8 cellular contexts compared by ENCODE assay signal in the genomic region with DNA sequence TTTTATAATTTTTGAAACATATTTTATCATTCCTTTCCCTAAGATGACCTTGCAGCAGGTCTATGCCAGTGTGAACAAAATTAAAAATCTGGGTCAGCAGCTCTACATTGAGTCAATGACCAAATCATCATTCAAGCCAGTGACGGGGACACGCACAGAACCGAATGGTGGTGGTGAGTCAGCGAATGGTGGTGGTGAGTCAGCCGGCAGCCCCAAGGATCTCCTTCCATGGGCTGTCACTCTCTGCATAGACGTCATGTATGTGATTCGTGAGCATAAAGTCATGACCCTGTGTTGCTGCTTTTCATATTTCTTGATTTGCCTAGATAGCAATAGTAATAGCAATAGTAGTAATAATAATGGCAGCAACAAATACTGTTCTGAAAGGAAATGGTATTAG. TPM values are rescaled to one million over a fixed set of nuclear protein-coding genes. Genes with fewer than 3 reads are reported as not detected.
A peak's percentile ranks its signal among the peaks of the same experiment; 100 is the strongest.
DNase-seq lines count a peak whose midpoint lies in the region; TF ChIP-seq lines count a peak whose summit lies in the region.
"Had no signal": no experiment of that assay in that cellular context is flagged by ENCODE, and none has a peak within 500 bp of the region (broad histone marks: within the 10 kb centered on the region; RNA-seq: fewer than 3 reads in every experiment).

No MANE protein-coding gene starts in this region.

- no peak overlapping the region for H2AFZ ChIP-seq in mammary epithelial cell (ENCODE audit: low read depth, low read length)

- DNase-seq in ELR (ENCODE audit: low read depth), result peak; percentile 94
- DNase-seq in M059J (ENCODE audit: low read depth), result peak; percentile 91
- DNase-seq in mammary epithelial cell, result peak; percentile 90
- peak; percentile 82 for DNase-seq in renal cortical epithelial cell (ENCODE audit: low read depth)
- DNase-seq in SJCRH30, result no peak
- DNase-seq in D341Med (ENCODE audit: low spot score), result no peak
- DNase-seq in NCI-H146 (lab: John Stamatoyannopoulos, UW), result no peak
- DNase-seq: Kasumi-1 had no signal

- H3K9ac ChIP-seq in mammary epithelial cell (ENCODE audit: insufficient read depth, low read length), result no peak overlapping the region

- peaks cover 12% of the 10 kb centered on the region for H3K9me3 ChIP-seq in mammary epithelial cell (replicated peaks; ENCODE audit: insufficient read depth, low read length)
- peaks cover 13% of the 10 kb centered on the region for H3K9me3 ChIP-seq in SJCRH30 (replicated peaks)

- no peak overlapping the region for H3K4me2 ChIP-seq in mammary epithelial cell (ENCODE audit: insufficient read depth, low read depth, low read length)

- dilution Hi-C loops in mammary epithelial cell (cut with HindIII; ENCODE audit: low sequenced_read_pairs), result no loop called here

- H3K4me1 ChIP-seq in mammary epithelial cell (ENCODE audit: insufficient read depth, low read length), result peaks cover 9% of the 10 kb centered on the region
- no peaks in the 10 kb centered on the region for H3K4me1 ChIP-seq in SJCRH30

- H3K27me3 ChIP-seq in mammary epithelial cell (ENCODE audit: insufficient read depth, low read length) (no peaks in the 10 kb centered on the region), SJCRH30 (no peaks in the 10 kb centered on the region)

- H3K36me3 ChIP-seq in mammary epithelial cell (ENCODE audit: insufficient read depth, low read length), result peaks cover 1% of the 10 kb centered on the region
- H3K36me3 ChIP-seq in SJCRH30, result no peaks in the 10 kb centered on the region; the same call in 1 of the 2 replicates

- in situ Hi-C loops in mammary epithelial cell (cut with MboI; ENCODE audit: low sequenced_read_pairs in 2 of 2), result loop anchor here in 1 of 2 donors (10.0 kb wide), 1 partner anchor 84 kb away; no protein-coding TSS in a partner anchor

- CTCF ChIA-PET in mammary epithelial cell (lab: Charles Lee; ENCODE audit: low non-redundant PET), result no interaction called here

- BruUV-seq in mammary epithelial cell (replicated peaks; lab: Mats Ljungman, UMichigan), result no TSS peak

- H3K79me2 ChIP-seq in mammary epithelial cell (ENCODE audit: insufficient read depth, low read length), result no peaks in the 10 kb centered on the region

- intact Hi-C loops in mammary epithelial cell (cut with micrococcal nuclease), result no loop called here

- H3K4me3 ChIP-seq in mammary epithelial cell (replicated peaks in 1 of 3; ENCODE audit: insufficient read depth in 1 of 3, low read depth in 2 of 3, low read length in 3 of 3), result no peak overlapping the region
- H3K4me3 ChIP-seq in SJCRH30, result no peak overlapping the region

- WGBS in mammary epithelial cell (ENCODE audit: low coverage, missing lambda C conversion rate), result 34% methylated on average over 6 of the region's 7 CpGs

- no peak for TF ChIP-seq CTCF in mammary epithelial cell (conservative IDR thresholded peaks at IDR 0.05 in 1 of 2, IDR thresholded peaks at IDR 0.05 in 1 of 2; ENCODE audit: extremely low read depth in 1 of 2, insufficient read depth in 1 of 2, low read depth in 1 of 2, low read length in 2 of 2)

- H4K20me1 ChIP-seq in mammary epithelial cell (ENCODE audit: insufficient read depth, low read length), result no peaks in the 10 kb centered on the region

- H3K27ac ChIP-seq in mammary epithelial cell (ENCODE audit: insufficient read depth, low read depth, low read length) (no peak overlapping the region), SJCRH30 (no peak overlapping the region)

RNA-seq across cellular contexts. Expression of a gene that starts 26.3 kb away (rescaled TPM):
- 10.5 and 16.8 TPM in 2 replicates for total RNA-seq in M059J (2014; rRNA removed; shearing (Covaris generic))
- total RNA-seq in mammary epithelial cell, result 1 to 10 TPM; 3.7 to 6.4 TPM
- polyA plus RNA-seq in mammary epithelial cell, result 5.1 TPM
- polyA minus RNA-seq in mammary epithelial cell, result 3.6 TPM
- total RNA-seq in renal cortical epithelial cell, result 0.87 and 0.99 TPM in 2 replicates
- 2.0 and 2.7 TPM in 2 replicates for total RNA-seq in SJCRH30 (2014; rRNA removed; shearing (Covaris generic))

RNA-seq across cellular contexts. Expression of a gene that starts 39.3 kb away (rescaled TPM):
- total RNA-seq in M059J (2014; rRNA removed; shearing (Covaris generic)), result 146 and 198 TPM in 2 replicates
- total RNA-seq in mammary epithelial cell (100 to 1,000 TPM; 110 to 115 TPM), renal cortical epithelial cell (136 and 225 TPM in 2 replicates)
- polyA plus RNA-seq in mammary epithelial cell, result 96.6 TPM
- 188 TPM for polyA minus RNA-seq in mammary epithelial cell
- 97.8 and 102 TPM in 2 replicates for total RNA-seq in SJCRH30 (2014; rRNA removed; shearing (Covaris generic))

RNA-seq across cellular contexts. Expression of a gene that starts 42.5 kb away (rescaled TPM):
- 0.05 TPM in 1 of 2 replicates, not detected in the other for total RNA-seq in M059J (2014; rRNA removed; shearing (Covaris generic))
- total RNA-seq in mammary epithelial cell (not detected), renal cortical epithelial cell (not detected in 2 replicates)
- polyA plus RNA-seq in mammary epithelial cell, result not detected
- not detected for polyA minus RNA-seq in mammary epithelial cell
- not detected in 2 replicates for total RNA-seq in SJCRH30 (2014; rRNA removed; shearing (Covaris generic))

Comparison
In these comparisons a context has a peak if more than half of its experiments do, and no peak if none do; other contexts are left out.
1. DNase-seq: peak in ELR (single experiment), M059J (single experiment), mammary epithelial cell (single experiment) and renal cortical epithelial cell (single experiment); none in SJCRH30 (0 of 2), D341Med (single experiment) and NCI-H146 (single experiment).